ENCODE assay signal across 8 cellular contexts in genomic region chr17:44210342-44211192, GRCh38. TPM values are rescaled to one million over a fixed set of nuclear protein-coding genes. Genes with fewer than 3 reads are reported as not detected.
DNase-seq lines count a peak whose midpoint lies in the region; ATAC-seq and TF ChIP-seq lines count a peak whose summit lies in the region.

No MANE protein-coding gene starts in this region.

- TF ChIP-seq CTCF in GM10248 (IDR thresholded peaks at IDR 0.05; ENCODE audit: control extremely low read depth, extremely low read depth, low read depth, missing control alignments) (peak; percentile 100), HFFc6 (IDR thresholded peaks at IDR 0.05) (peak; percentile 97)

- peaks cover 4% of the 10 kb centered on the region for H3K27me3 Mint-ChIP-seq in HFFc6 (ENCODE audit: insufficient read depth)

- no peak overlapping the region for H3K4me3 Mint-ChIP-seq in HFFc6

- H3K4me1 Mint-ChIP-seq in HFFc6 (ENCODE audit: low read depth), result peaks cover 35% of the 10 kb centered on the region

- peak; percentile 91 to 93 for ATAC-seq in activated CD4-positive, CD25-positive, alpha-beta regulatory T cell treated with anti-CD3 and anti-CD28 coated beads, Interleukin-2, amount 50 U/mL, for 24 hours

- H3K9me3 Mint-ChIP-seq in HFFc6, result no peaks in the 10 kb centered on the region

- peaks cover 45% of the 10 kb centered on the region for H3K36me3 Mint-ChIP-seq in HFFc6 (ENCODE audit: low read depth)

- CTCF ChIA-PET in GM10248 (lab: Yijun Ruan, JAX), result interaction anchor here (0.8 to 15.0 kb wide), 56 partner anchors 9 to 940 kb away, joined by 3 to 234 read pairs (median 6); partner anchors contain the start of genes ATXN7L3, FAM171A2, GRN and SLC25A39

- POLR2A ChIA-PET in GM10248 (lab: Yijun Ruan, JAX), result interaction anchor here (0.9 to 1.4 kb wide), 5 partner anchors 10 to 134 kb away, joined by 3 to 5 read pairs (median 3); partner anchors contain the start of genes GRN and TMUB2

- DNase-seq in GM10248 (ENCODE audit: extremely low spot score) (peak; percentile 91), HFFc6 (peak; percentile 38), NCI-H2081 treated with DMSO at 0.1 percent for 48 hours (lab: John Stamatoyannopoulos, UW) (peak; percentile 27), cerebellar cortex (ENCODE audit: low spot score) (peak; percentile 80), left kidney (ENCODE audit: low read depth, low spot score) (peak; percentile 94), HK-2 (ENCODE audit: unreplicated experiment) (no peak)
- peak; percentile 85 for DNase-seq in stimulated activated CD4-positive, alpha-beta T cell treated with anti-CD3 and anti-CD28 coated beads, Interleukin-2, amount 100 ng/mL, for 4 hours (ENCODE audit: low read depth)

- peak overlapping the region; percentile 72 for H3K27ac Mint-ChIP-seq in HFFc6

RNA-seq across cellular contexts. Expression of gene UBTF, which starts 8.9 kb away (rescaled TPM):
- 10 to 100 TPM; 58.6 to 69.1 (median 65.6) TPM for total RNA-seq in HFFc6 (2021; fragmentation: NEBNext Ultra II Directional; extraction: Animal tissue kit (Norgen Biotek cat#: 25700))

RNA-seq across cellular contexts. Expression of gene ATXN7L3, which starts 10.9 kb away (rescaled TPM):
- 10 to 100 TPM; 61.1 to 72.2 (median 68.4) TPM for total RNA-seq in HFFc6 (2021; fragmentation: NEBNext Ultra II Directional; extraction: Animal tissue kit (Norgen Biotek cat#: 25700))

RNA-seq across cellular contexts. Expression of gene TMUB2, which starts 23.8 kb away (rescaled TPM):
- 10 to 100 TPM; 29.8 to 37.7 (median 34.0) TPM for total RNA-seq in HFFc6 (2021; fragmentation: NEBNext Ultra II Directional; extraction: Animal tissue kit (Norgen Biotek cat#: 25700))

RNA-seq across cellular contexts. Expression of gene ASB16, which starts 40.1 kb away (rescaled TPM):
- total RNA-seq in HFFc6 (2021; fragmentation: NEBNext Ultra II Directional; extraction: Animal tissue kit (Norgen Biotek cat#: 25700)), result under 1 TPM in 3 of 6 experiments, not detected in 3; 0.18 to 0.48 (median 0.29) TPM

RNA-seq across cellular contexts. Expression of gene SLC4A1, which starts 57.4 kb away (rescaled TPM):
- not detected for total RNA-seq in HFFc6 (2021; fragmentation: NEBNext Ultra II Directional; extraction: Animal tissue kit (Norgen Biotek cat#: 25700))
